12 cellular contexts compared by ENCODE assay signal in genomic region chr2:128504242-128505149, GRCh38.
A peak's percentile ranks its signal among the peaks of the same experiment; 100 is the strongest.
DNase-seq lines count a peak whose midpoint lies in the region; ATAC-seq and TF ChIP-seq lines count a peak whose summit lies in the region.
"Had no signal": no experiment of that assay in that cellular context is flagged by ENCODE, and none has a peak within 500 bp of the region (broad histone marks: within the 10 kb centered on the region; RNA-seq: fewer than 3 reads in every experiment).

No MANE protein-coding gene starts in this region.

- H3K9ac ChIP-seq in MM.1S (ENCODE audit: low read length), result no peak overlapping the region

- H3K9me3 ChIP-seq in heart left ventricle (peaks cover 0 to 6% (median 0%) of the 10 kb centered on the region in 12 donors), MM.1S (replicated peaks; ENCODE audit: insufficient read depth, low read length) (no peaks in the 10 kb centered on the region)
- H3K9me3 ChIP-seq: right lobe of liver, upper lobe of left lung had no signal

- no peak overlapping the region for H3K4me3 ChIP-seq in heart left ventricle
- H3K4me3 ChIP-seq in MM.1S (ENCODE audit: low read length), result no peak overlapping the region
- H3K4me3 ChIP-seq: right lobe of liver, upper lobe of left lung had no signal

- 73 to 91% (median 82%) methylated on average over 7 to 11 of the region's 11 CpGs for WGBS in heart left ventricle, 4 donors

- ATAC-seq in heart left ventricle (peak in 1 of 4 donors; percentile 4), GM19452 (IDR thresholded peaks at IDR 0.05; ENCODE audit: unreplicated experiment) (no peak), HG02623 (IDR thresholded peaks at IDR 0.05; ENCODE audit: unreplicated experiment) (no peak)

- no peaks in the 10 kb centered on the region for H4K20me1 ChIP-seq in MM.1S (ENCODE audit: insufficient read depth, low read length)

- DNase-seq in heart left ventricle (peak in 3 of 5 donors; percentile 2 to 37 (median 18)), cardiac septum (ENCODE audit: low spot score) (no peak), MM.1S (peak; percentile 62), glutamatergic neuron (no peak), Ammon's horn (ENCODE audit: low spot score) (no peak)
- no peak for DNase-seq in stimulated activated CD8-positive, alpha-beta memory T cell treated with anti-CD3 and anti-CD28 coated beads, Interleukin-4, amount 100 ng/mL, for 48 hours
- DNase-seq: NCI-H1930, right lobe of liver had no signal

- no peaks in the 10 kb centered on the region for H3K36me3 Mint-ChIP-seq in glutamatergic neuron (ENCODE audit: unreplicated experiment)

- H3K9me3 Mint-ChIP-seq in glutamatergic neuron (ENCODE audit: unreplicated experiment), result peaks cover 7% of the 10 kb centered on the region
- H3K9me3 Mint-ChIP-seq: dendritic cell treated with granulocyte-macrophage colony-stimulating factor and Interleukin-4, amounts not matched to agents 40 ng/mL and 50 ng/mL, for 4 days had no signal

- H3K4me2 ChIP-seq in MM.1S (ENCODE audit: low read depth, low read length), result no peak overlapping the region

- no peak overlapping the region for H2AFZ ChIP-seq in MM.1S (ENCODE audit: low read length)

- peak overlapping the region in 7 of 12 donors; percentile 3 to 61 (median 42) for H3K27ac ChIP-seq in heart left ventricle
- H3K27ac ChIP-seq in MM.1S (ENCODE audit: low read length), result no peak overlapping the region
- H3K27ac ChIP-seq: right lobe of liver, upper lobe of left lung had no signal

- no peaks in the 10 kb centered on the region for H3K36me3 ChIP-seq in heart left ventricle
- no peaks in the 10 kb centered on the region for H3K36me3 ChIP-seq in MM.1S (replicated peaks; ENCODE audit: insufficient read depth, low read length)
- H3K36me3 ChIP-seq: right lobe of liver, upper lobe of left lung had no signal

- H3K27me3 ChIP-seq in heart left ventricle (no peaks in the 10 kb centered on the region), MM.1S (replicated peaks; ENCODE audit: insufficient read depth, low read length) (no peaks in the 10 kb centered on the region)
- H3K27me3 ChIP-seq: right lobe of liver, upper lobe of left lung had no signal

- H3K4me1 Mint-ChIP-seq in glutamatergic neuron (ENCODE audit: low read depth, unreplicated experiment), result peaks cover 18% of the 10 kb centered on the region

- H3K27ac Mint-ChIP-seq in glutamatergic neuron (ENCODE audit: unreplicated experiment), result peak overlapping the region; percentile 75
- H3K27ac Mint-ChIP-seq: dendritic cell treated with granulocyte-macrophage colony-stimulating factor and Interleukin-4, amounts not matched to agents 40 ng/mL and 50 ng/mL, for 4 days had no signal

- TF ChIP-seq CTCF in heart left ventricle (IDR thresholded peaks at IDR 0.05) (no peak), MM.1S (IDR thresholded peaks at IDR 0.05; ENCODE audit: low read length) (no peak), glutamatergic neuron (IDR thresholded peaks at IDR 0.05; ENCODE audit: partially characterized antibody, unreplicated experiment) (no peak)

- H3K9me2 ChIP-seq in MM.1S (replicated peaks; ENCODE audit: insufficient read depth, low read length), result no peaks in the 10 kb centered on the region

- H3K4me1 ChIP-seq in heart left ventricle, result peaks cover 0 to 40% (median 8%) of the 10 kb centered on the region in 12 donors
- H3K4me1 ChIP-seq in MM.1S (ENCODE audit: low read length), result peaks cover 5% of the 10 kb centered on the region; the same call in 1 of the 2 replicates
- H3K4me1 ChIP-seq: right lobe of liver, upper lobe of left lung had no signal

- H3F3A ChIP-seq in MM.1S (ENCODE audit: insufficient read depth, low read length), result no peaks in the 10 kb centered on the region

- intact Hi-C loops in heart left ventricle (cut with DNase I) (loop anchor here in 2 of 10 donors (5.0 to 10.0 kb wide), 2 partner anchors 37 to 180 kb away; no protein-coding TSS in a partner anchor), cardiac septum (cut with DNase I) (no loop called here)

- peak overlapping the region; percentile 35 for H3K4me3 Mint-ChIP-seq in glutamatergic neuron (ENCODE audit: unreplicated experiment)
- H3K4me3 Mint-ChIP-seq: dendritic cell treated with granulocyte-macrophage colony-stimulating factor and Interleukin-4, amounts not matched to agents 40 ng/mL and 50 ng/mL, for 4 days had no signal

- TF ChIP-seq POLR2A in heart left ventricle (IDR thresholded peaks at IDR 0.05), result no peak

- H3K79me2 ChIP-seq in MM.1S (ENCODE audit: low read length), result no peaks in the 10 kb centered on the region

- peaks cover 3% of the 10 kb centered on the region for H3K27me3 Mint-ChIP-seq in glutamatergic neuron (ENCODE audit: unreplicated experiment)

Comparison
In these comparisons a context has a peak if more than half of its experiments do, and no peak if none do; other contexts are left out.
1. DNase-seq: peak in heart left ventricle (3 of 5) and MM.1S (single experiment); none in cardiac septum (single experiment), glutamatergic neuron (single experiment), stimulated activated CD8-positive, alpha-beta memory T cell treated with anti-CD3 and anti-CD28 coated beads, Interleukin-4, amount 100 ng/mL, for 48 hours (single experiment) and Ammon's horn (single experiment).